ENCODE assay signal across 14 cellular contexts in genomic region chr1:1418464-1419362, GRCh38. TPM values are rescaled to one million over a fixed set of nuclear protein-coding genes. Genes with fewer than 3 reads are reported as not detected.
A peak's percentile ranks its signal among the peaks of the same experiment; 100 is the strongest.
DNase-seq lines count a peak whose midpoint lies in the region; ATAC-seq, FAIRE-seq and TF ChIP-seq lines count a peak whose summit lies in the region.
"Had no signal": no experiment of that assay in that cellular context is flagged by ENCODE, and none has a peak within 500 bp of the region (broad histone marks: within the 10 kb centered on the region; RNA-seq: fewer than 3 reads in every experiment).

No MANE protein-coding gene starts in this region.

- H3K36me3 ChIP-seq in GM12878 (ENCODE audit: control insufficient read depth in 2 of 2, insufficient read depth in 2 of 2, low read length in 1 of 2): no peaks in the 10 kb centered on the region
- H3K36me3 ChIP-seq: heart left ventricle had no signal

- CTCF ChIA-PET in GM12878 (lab: Yijun Ruan, JAX): no interaction called here

- peak overlapping the region; percentile 66 for H3K27ac ChIP-seq in GM12878 (ENCODE audit: control insufficient read depth, insufficient read depth)

- TF ChIP-seq POLR2A in GM12878 (IDR thresholded peaks at IDR 0.05; ENCODE audit: low read depth, low read length): no peak

- RAD21 ChIA-PET in GM12878 (lab: Charles Lee; ENCODE audit: unreplicated experiment): no interaction called here

- POLR2A ChIA-PET in GM12878 (lab: Charles Lee): interaction anchor here (0.8 kb wide), 1 partner anchor 14 kb away, joined by 3 read pairs; no protein-coding TSS in a partner anchor

- 53% methylated on average over 26 of the region's 26 CpGs for WGBS in GM12878 (ENCODE audit: insufficient coverage, insufficient replicate concordance, low lambda C conversion rate, missing lambda C conversion rate)

- H3K27ac Mint-ChIP-seq in stimulated activated naive B cell treated with anti-CD40 and anti-IgM and Interleukin-4, amounts not matched to agents 10 μg/mL and 1 μg/mL and 100 μg/mL, for 72 hours: peak overlapping the region; percentile 60
- H3K27ac Mint-ChIP-seq: effector memory CD8-positive, alpha-beta T cell had no signal

- no peaks in the 10 kb centered on the region for H3K79me2 ChIP-seq in GM12878 (ENCODE audit: control insufficient read depth, insufficient read depth, low read length)

- no peaks in the 10 kb centered on the region for H4K20me1 ChIP-seq in GM12878 (ENCODE audit: control insufficient read depth, insufficient read depth)

- no peaks in the 10 kb centered on the region; the same call in 2 of the 3 replicates for H3K9me3 ChIP-seq in GM12878 (replicated peaks; ENCODE audit: control insufficient read depth, insufficient read depth, low read length)
- H3K9me3 ChIP-seq: heart left ventricle, testis had no signal

- ATAC-seq in GM12878 (peak; percentile 10; the same call in 1 of the 3 replicates), GM18498 (IDR thresholded peaks at IDR 0.05; ENCODE audit: unreplicated experiment) (no peak)
- ATAC-seq in stimulated activated naive B cell treated with anti-CD40 and anti-IgM and Interleukin-4, amounts not matched to agents 10 μg/mL and 1 μg/mL and 100 μg/mL, for 72 hours (replicated peaks): peak; percentile 10 to 28
- ATAC-seq: effector memory CD8-positive, alpha-beta T cell had no signal

- BruUV-seq in GM12878 (replicated peaks; lab: Mats Ljungman, UMichigan): TSS peak; percentile 63

- SMC1A ChIA-PET in GM12878 (lab: Charles Lee; ENCODE audit: uncharacterized antibody, unreplicated experiment): interaction anchor here (1.2 kb wide), 1 partner anchor 11 kb away, joined by 3 read pairs; no protein-coding TSS in a partner anchor

- no peak overlapping the region for H3K4me3 Mint-ChIP-seq in stimulated activated naive B cell treated with anti-CD40 and anti-IgM and Interleukin-4, amounts not matched to agents 10 μg/mL and 1 μg/mL and 100 μg/mL, for 72 hours
- H3K4me3 Mint-ChIP-seq: effector memory CD8-positive, alpha-beta T cell had no signal

- TF ChIP-seq RAD21 in GM12878 (IDR thresholded peaks at IDR 0.05; ENCODE audit: insufficient read depth, low read depth, low read length): no peak

- no peaks in the 10 kb centered on the region for H3K9me3 Mint-ChIP-seq in stimulated activated naive B cell treated with anti-CD40 and anti-IgM and Interleukin-4, amounts not matched to agents 10 μg/mL and 1 μg/mL and 100 μg/mL, for 72 hours
- H3K9me3 Mint-ChIP-seq: effector memory CD8-positive, alpha-beta T cell had no signal

- no peak overlapping the region for H3K4me3 ChIP-seq in GM12878

- H3K4me1 ChIP-seq in GM12878 (ENCODE audit: control insufficient read depth, insufficient read depth, low read length): peaks cover 25% of the 10 kb centered on the region

- H3K27me3 Mint-ChIP-seq in stimulated activated naive B cell treated with anti-CD40 and anti-IgM and Interleukin-4, amounts not matched to agents 10 μg/mL and 1 μg/mL and 100 μg/mL, for 72 hours: peaks cover 14 to 30% of the 10 kb centered on the region in 2 donors

- DNase-seq in GM18507 (ENCODE audit: extremely low spot score, insufficient read length, low read depth): no peak
- no peak for DNase-seq in GM12878 (ENCODE audit: low read depth, low spot score)
- DNase-seq in left kidney (ENCODE audit: low read depth, low spot score): peak; percentile 23
- no peak for DNase-seq in stimulated activated naive B cell treated with anti-CD40 and anti-IgM and Interleukin-4, amounts not matched to agents 10 μg/mL and 1 μg/mL and 100 μg/mL, for 72 hours
- no peak for DNase-seq in anterior cingulate cortex (lab: John Stamatoyannopoulos, UW)
- DNase-seq in stimulated activated CD4-positive, alpha-beta T cell treated with anti-CD3 and anti-CD28 coated beads, Interleukin-2, amount 100 ng/mL, for 24 hours: no peak
- no peak for DNase-seq in GDM1 (lab: John Stamatoyannopoulos, UW)
- DNase-seq: amniotic stem cell; effector memory CD8-positive, alpha-beta T cell; GOT3; SIG-M5; testis had no signal

- intact Hi-C loops in GM12878 (cut with micrococcal nuclease; ENCODE audit: unreplicated experiment): no loop called here

- FAIRE-seq in GM18507 (lab: Jason Lieb, UNC) (peak; percentile 89), GM12878 (lab: Jason Lieb, UNC) (peak; percentile 52)

- no peak for TF ChIP-seq EP300 in GM12878 (IDR thresholded peaks at IDR 0.05; ENCODE audit: borderline replicate concordance in 1 of 2, control insufficient read depth in 1 of 2, low read depth in 2 of 2, low read length in 2 of 2)

- peak overlapping the region; percentile 82 for H2AFZ ChIP-seq in GM12878 (ENCODE audit: control insufficient read depth, low read depth, low read length)

- peaks cover 16 to 22% of the 10 kb centered on the region in 2 donors for H3K4me1 Mint-ChIP-seq in stimulated activated naive B cell treated with anti-CD40 and anti-IgM and Interleukin-4, amounts not matched to agents 10 μg/mL and 1 μg/mL and 100 μg/mL, for 72 hours

- H3K9ac ChIP-seq in GM12878 (ENCODE audit: control insufficient read depth, insufficient read depth, low read length): peak overlapping the region; percentile 56; the same call in 1 of the 2 replicates

- no peaks in the 10 kb centered on the region for H3K27me3 ChIP-seq in GM12878 (replicated peaks in 1 of 2; ENCODE audit: control insufficient read depth in 2 of 2, insufficient read depth in 2 of 2, low read length in 1 of 2)
- H3K27me3 ChIP-seq: testis had no signal

- no peak for TF ChIP-seq CTCF in GM12878 (IDR thresholded peaks at IDR 0.05 in 2 of 3, conservative IDR thresholded peaks at IDR 0.05 in 1 of 3; ENCODE audit: control insufficient read depth in 2 of 3, extremely low read depth in 1 of 3, insufficient read depth in 1 of 3, low read depth in 3 of 3, low read length in 3 of 3)

- peaks cover 0 to 2% of the 10 kb centered on the region in 2 donors for H3K36me3 Mint-ChIP-seq in stimulated activated naive B cell treated with anti-CD40 and anti-IgM and Interleukin-4, amounts not matched to agents 10 μg/mL and 1 μg/mL and 100 μg/mL, for 72 hours

- in situ Hi-C loops in GM12878 (cut with MboI): no loop called here

- H3K4me2 ChIP-seq in GM12878 (ENCODE audit: control insufficient read depth, insufficient read depth): peak overlapping the region; percentile 79

RNA-seq across cellular contexts. Expression of gene ANKRD65, which starts 2.4 kb away (rescaled TPM):
- total RNA-seq in GM12878 (2013; cell fraction: nucleolus; rRNA removed): 1.2 and 1.8 TPM in 2 replicates
- total RNA-seq in GM12878 (2014; rRNA removed): 0.17 and 0.33 TPM in 2 replicates
- 0.18 and 0.45 TPM in 2 replicates for total RNA-seq in GM12878 (2014; rRNA removed; fragmentation: Illumina TruSeq; extraction: Trizol)
- total RNA-seq in GM12878 (2021): 0.96 and 1.2 TPM in 2 replicates
- polyA plus RNA-seq in GM12878 (2011; ENCODE audit: low read depth): 0.42 TPM
- polyA plus RNA-seq in GM12878 (2011; rRNA removed): 0.12 and 0.24 TPM in 2 replicates
- 0.21 and 0.38 TPM in 2 replicates for polyA plus RNA-seq in GM12878 (2011; cell fraction: cytosol; rRNA removed)
- 2.0 and 2.3 TPM in 2 replicates for polyA plus RNA-seq in GM12878 (2011; cell fraction: nucleus; rRNA removed)
- polyA plus RNA-seq in GM12878 (2012): 1.3 TPM in 2 replicates
- polyA plus RNA-seq in GM12878 (2014; fragmentation: Illumina TruSeq; extraction: Trizol): 0.14 and 0.29 TPM in 2 replicates
- under 1 TPM; 0.05 to 0.15 TPM for polyA plus RNA-seq in GM12878 (2014; fragmentation: Nextera tagmentation; extraction: Ambion mirVana)
- polyA plus RNA-seq in GM12878 (2014; rRNA removed): 0.86 and 0.94 TPM in 2 replicates
- polyA plus RNA-seq in GM12878 (2016; fragmentation: Nextera tagmentation; extraction: Ambion mirVana): 1 to 10 TPM; 1.8 to 2.8 TPM
- 0.15 TPM in 1 of 2 replicates, not detected in the other for polyA minus RNA-seq in GM12878 (2011; rRNA and poly(A)+ RNA removed)
- not detected in 2 replicates for polyA minus RNA-seq in GM12878 (2011; cell fraction: cytosol; rRNA and poly(A)+ RNA removed)
- 0.36 TPM in 1 of 2 replicates, not detected in the other for polyA minus RNA-seq in GM12878 (2011; cell fraction: nucleus; rRNA and poly(A)+ RNA removed)

RNA-seq across cellular contexts. Expression of gene MRPL20, which starts 11.6 kb away (rescaled TPM):
- 47.9 and 53.1 TPM in 2 replicates for total RNA-seq in GM12878 (2013; cell fraction: nucleolus; rRNA removed)
- total RNA-seq in GM12878 (2014; rRNA removed) (205 and 223 TPM in 2 replicates), GM12878 (2014; rRNA removed; fragmentation: Illumina TruSeq; extraction: Trizol) (132 and 153 TPM in 2 replicates), GM12878 (2021) (141 and 149 TPM in 2 replicates)
- polyA plus RNA-seq in GM12878 (2011; ENCODE audit: low read depth): 92.4 TPM
- polyA plus RNA-seq in GM12878 (2011; rRNA removed) (143 and 146 TPM in 2 replicates), GM12878 (2014; fragmentation: Illumina TruSeq; extraction: Trizol) (115 and 129 TPM in 2 replicates), GM12878 (2014; fragmentation: Nextera tagmentation; extraction: Ambion mirVana) (100 to 1,000 TPM; 519 to 525 TPM), GM12878 (2014; rRNA removed) (287 and 301 TPM in 2 replicates), GM12878 (2016; fragmentation: Nextera tagmentation; extraction: Ambion mirVana) (100 to 1,000 TPM; 366 to 375 TPM)
- 168 and 192 TPM in 2 replicates for polyA plus RNA-seq in GM12878 (2011; cell fraction: cytosol; rRNA removed)
- polyA plus RNA-seq in GM12878 (2011; cell fraction: nucleus; rRNA removed): 105 and 125 TPM in 2 replicates
- polyA plus RNA-seq in GM12878 (2012): 151 and 170 TPM in 2 replicates
- polyA minus RNA-seq in GM12878 (2011; rRNA and poly(A)+ RNA removed): 72.9 and 94.2 TPM in 2 replicates
- polyA minus RNA-seq in GM12878 (2011; cell fraction: cytosol; rRNA and poly(A)+ RNA removed): 54.8 and 63.4 TPM in 2 replicates
- polyA minus RNA-seq in GM12878 (2011; cell fraction: nucleus; rRNA and poly(A)+ RNA removed): 26.7 and 39.5 TPM in 2 replicates

RNA-seq across cellular contexts. Expression of gene VWA1, which starts 16.8 kb away (rescaled TPM):
- 1.5 and 2.3 TPM in 2 replicates for total RNA-seq in GM12878 (2013; cell fraction: nucleolus; rRNA removed)
- total RNA-seq in GM12878 (2014; rRNA removed): 0.40 and 0.71 TPM in 2 replicates
- 0.13 and 0.14 TPM in 2 replicates for total RNA-seq in GM12878 (2014; rRNA removed; fragmentation: Illumina TruSeq; extraction: Trizol)
- total RNA-seq in GM12878 (2021): 1.7 and 1.8 TPM in 2 replicates
- polyA plus RNA-seq in GM12878 (2011; ENCODE audit: low read depth): 0.70 TPM
- 0.45 and 1.1 TPM in 2 replicates for polyA plus RNA-seq in GM12878 (2011; rRNA removed)
- 1.4 and 2.3 TPM in 2 replicates for polyA plus RNA-seq in GM12878 (2011; cell fraction: cytosol; rRNA removed)
- polyA plus RNA-seq in GM12878 (2011; cell fraction: nucleus; rRNA removed): 3.6 and 5.8 TPM in 2 replicates
- 4.1 and 4.9 TPM in 2 replicates for polyA plus RNA-seq in GM12878 (2012)
- polyA plus RNA-seq in GM12878 (2014; fragmentation: Illumina TruSeq; extraction: Trizol): 0.03 TPM in 1 of 2 replicates, not detected in the other
- polyA plus RNA-seq in GM12878 (2014; fragmentation: Nextera tagmentation; extraction: Ambion mirVana): under 1 TPM in 1 of 2 experiments, not detected in 1; 0.02 TPM
- 0.40 and 0.56 TPM in 2 replicates for polyA plus RNA-seq in GM12878 (2014; rRNA removed)
- under 1 TPM in 1 of 2 experiments, not detected in 1; 0.24 TPM for polyA plus RNA-seq in GM12878 (2016; fragmentation: Nextera tagmentation; extraction: Ambion mirVana)
- 0.51 and 0.88 TPM in 2 replicates for polyA minus RNA-seq in GM12878 (2011; rRNA and poly(A)+ RNA removed)
- 0.42 and 0.80 TPM in 2 replicates for polyA minus RNA-seq in GM12878 (2011; cell fraction: cytosol; rRNA and poly(A)+ RNA removed)
- polyA minus RNA-seq in GM12878 (2011; cell fraction: nucleus; rRNA and poly(A)+ RNA removed): 1.7 and 1.8 TPM in 2 replicates

RNA-seq across cellular contexts. Expression of gene CCNL2, which starts 19.6 kb away (rescaled TPM):
- 379 and 418 TPM in 2 replicates for total RNA-seq in GM12878 (2013; cell fraction: nucleolus; rRNA removed)
- total RNA-seq in GM12878 (2014; rRNA removed) (102 and 106 TPM in 2 replicates), GM12878 (2014; rRNA removed; fragmentation: Illumina TruSeq; extraction: Trizol) (42.5 and 43.2 TPM in 2 replicates), GM12878 (2021) (83.8 and 101 TPM in 2 replicates)
- 37.9 TPM for polyA plus RNA-seq in GM12878 (2011; ENCODE audit: low read depth)
- polyA plus RNA-seq in GM12878 (2011; rRNA removed) (112 and 115 TPM in 2 replicates), GM12878 (2014; fragmentation: Illumina TruSeq; extraction: Trizol) (33.7 and 54.3 TPM in 2 replicates), GM12878 (2014; fragmentation: Nextera tagmentation; extraction: Ambion mirVana) (1 to 10 TPM; 2.1 to 5.5 TPM), GM12878 (2014; rRNA removed) (143 and 153 TPM in 2 replicates), GM12878 (2016; fragmentation: Nextera tagmentation; extraction: Ambion mirVana) (100 to 1,000 TPM; 100 to 102 TPM)
- 80.7 and 108 TPM in 2 replicates for polyA plus RNA-seq in GM12878 (2011; cell fraction: cytosol; rRNA removed)
- polyA plus RNA-seq in GM12878 (2011; cell fraction: nucleus; rRNA removed): 831 and 868 TPM in 2 replicates
- polyA plus RNA-seq in GM12878 (2012): 67.0 and 72.4 TPM in 2 replicates
- 59.9 and 80.8 TPM in 2 replicates for polyA minus RNA-seq in GM12878 (2011; rRNA and poly(A)+ RNA removed)
- 21.0 and 30.3 TPM in 2 replicates for polyA minus RNA-seq in GM12878 (2011; cell fraction: cytosol; rRNA and poly(A)+ RNA removed)
- 105 and 145 TPM in 2 replicates for polyA minus RNA-seq in GM12878 (2011; cell fraction: nucleus; rRNA and poly(A)+ RNA removed)

RNA-seq across cellular contexts. Expression of gene ATAD3C, which starts 30.8 kb away (rescaled TPM):
- total RNA-seq in GM12878 (2013; cell fraction: nucleolus; rRNA removed): 1.4 and 2.7 TPM in 2 replicates
- total RNA-seq in GM12878 (2014; rRNA removed): 0.06 and 0.44 TPM in 2 replicates
- total RNA-seq in GM12878 (2014; rRNA removed; fragmentation: Illumina TruSeq; extraction: Trizol): 0.41 and 0.63 TPM in 2 replicates
- 1.1 and 1.6 TPM in 2 replicates for total RNA-seq in GM12878 (2021)
- 3.2 TPM for polyA plus RNA-seq in GM12878 (2011; ENCODE audit: low read depth)
- polyA plus RNA-seq in GM12878 (2011; rRNA removed): 2.2 and 3.1 TPM in 2 replicates
- 7.5 and 8.5 TPM in 2 replicates for polyA plus RNA-seq in GM12878 (2011; cell fraction: cytosol; rRNA removed)
- 1.8 and 3.0 TPM in 2 replicates for polyA plus RNA-seq in GM12878 (2011; cell fraction: nucleus; rRNA removed)
- 1.7 and 2.1 TPM in 2 replicates for polyA plus RNA-seq in GM12878 (2012)
- 0.22 and 0.32 TPM in 2 replicates for polyA plus RNA-seq in GM12878 (2014; fragmentation: Illumina TruSeq; extraction: Trizol)
- polyA plus RNA-seq in GM12878 (2014; fragmentation: Nextera tagmentation; extraction: Ambion mirVana): under 1 TPM; 0.03 to 0.13 TPM
- polyA plus RNA-seq in GM12878 (2014; rRNA removed): 1.1 and 2.1 TPM in 2 replicates
- polyA plus RNA-seq in GM12878 (2016; fragmentation: Nextera tagmentation; extraction: Ambion mirVana): 1 to 10 TPM; 2.1 to 2.9 TPM
- polyA minus RNA-seq in GM12878 (2011; rRNA and poly(A)+ RNA removed): 0.29 and 2.3 TPM in 2 replicates
- 0.42 TPM in 1 of 2 replicates, not detected in the other for polyA minus RNA-seq in GM12878 (2011; cell fraction: cytosol; rRNA and poly(A)+ RNA removed)
- polyA minus RNA-seq in GM12878 (2011; cell fraction: nucleus; rRNA and poly(A)+ RNA removed): 1.2 TPM in 1 of 2 replicates, not detected in the other
